Comparison of ENCODE assay signal across 29 cellular contexts in the genomic region with DNA sequence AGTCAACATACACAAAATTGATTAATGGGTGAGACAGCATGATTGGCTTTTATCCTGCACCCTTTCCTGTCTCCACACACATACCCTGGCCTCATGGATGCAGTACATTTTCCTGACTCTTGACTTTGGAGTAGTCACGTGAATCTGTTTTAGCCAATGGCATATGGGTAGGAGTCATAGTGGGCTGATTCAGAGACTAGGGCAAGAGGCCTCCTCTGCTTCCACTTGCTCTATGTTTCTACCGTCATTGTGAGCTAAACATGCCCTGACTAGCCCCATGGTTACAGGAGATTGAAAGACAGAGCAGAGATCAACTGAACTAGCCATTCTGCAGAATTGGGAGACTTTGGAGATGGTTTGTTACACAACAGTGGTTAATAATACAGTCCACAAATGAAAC.
DNase-seq lines count a peak whose midpoint lies in the region; ATAC-seq, FAIRE-seq and TF ChIP-seq lines count a peak whose summit lies in the region.
"Had no signal": no experiment of that assay in that cellular context is flagged by ENCODE, and none has a peak within 500 bp of the region (broad histone marks: within the 10 kb centered on the region; RNA-seq: fewer than 3 reads in every experiment).

No MANE protein-coding gene starts in this region.

- POLR2A ChIA-PET in WTC11 (lab: Charles Lee): no interaction called here

- ATAC-seq in WTC11 (no peak), GM18870 (IDR thresholded peaks at IDR 0.05; ENCODE audit: unreplicated experiment) (no peak)
- ATAC-seq: left colon, mucosa of descending colon, natural killer cell, T-helper 17 cell, upper lobe of right lung had no signal

- H3K4me1 Mint-ChIP-seq in WTC11: peaks cover 4% of the 10 kb centered on the region
- H3K4me1 Mint-ChIP-seq in activated T-cell treated with anti-CD3 and anti-CD28 coated beads, Interleukin-2, amount 50 U/mL, for 24 hours (ENCODE audit: low read depth): no peaks in the 10 kb centered on the region
- H3K4me1 Mint-ChIP-seq: natural killer cell, T-helper 17 cell had no signal

- intact Hi-C loops in cardiac septum (cut with DNase I): no loop called here

- no peak for TF ChIP-seq CTCF in WTC11 (IDR thresholded peaks at IDR 0.05)
- TF ChIP-seq CTCF in fibroblast of mammary gland (conservative IDR thresholded peaks at IDR 0.05; ENCODE audit: control insufficient read depth, insufficient read depth, low read depth, low read length): no peak

- H3K27me3 Mint-ChIP-seq in WTC11 (ENCODE audit: low read depth): peaks cover 2% of the 10 kb centered on the region; the same call in 1 of the 2 replicates
- no peaks in the 10 kb centered on the region for H3K27me3 Mint-ChIP-seq in activated T-cell treated with anti-CD3 and anti-CD28 coated beads, Interleukin-2, amount 50 U/mL, for 24 hours
- H3K27me3 Mint-ChIP-seq: activated CD4-positive, alpha-beta memory T cell treated with anti-CD3 and anti-CD28 coated beads for 36 hours; T-helper 17 cell had no signal

- H3K4me3 Mint-ChIP-seq in WTC11: no peak overlapping the region
- no peak overlapping the region for H3K4me3 Mint-ChIP-seq in activated T-cell treated with anti-CD3 and anti-CD28 coated beads, Interleukin-2, amount 50 U/mL, for 24 hours
- H3K4me3 Mint-ChIP-seq: activated CD4-positive, alpha-beta memory T cell treated with anti-CD3 and anti-CD28 coated beads for 36 hours; activated T-helper 1 cell treated with anti-CD3 and anti-CD28 coated beads, Interleukin-12 subunit alpha, Interleukin-12 subunit beta, Interleukin-2, Interleukin-4 antibody, amounts not matched to agents 30 ng/mL and 10 ng/mL and 1 ng/mL, durations not matched to agents 14 hours and 24 hours and 36 hours; natural killer cell; T-helper 17 cell had no signal

- CTCF ChIA-PET in WTC11 (lab: Charles Lee): no interaction called here

- peak overlapping the region; percentile 94 for H3K27ac Mint-ChIP-seq in WTC11
- no peak overlapping the region for H3K27ac Mint-ChIP-seq in activated T-cell treated with anti-CD3 and anti-CD28 coated beads, Interleukin-2, amount 50 U/mL, for 24 hours
- H3K27ac Mint-ChIP-seq: activated CD4-positive, alpha-beta memory T cell treated with anti-CD3 and anti-CD28 coated beads for 36 hours; activated T-helper 1 cell treated with anti-CD3 and anti-CD28 coated beads, Interleukin-12 subunit alpha, Interleukin-12 subunit beta, Interleukin-2, Interleukin-4 antibody, amounts not matched to agents 30 ng/mL and 10 ng/mL and 1 ng/mL, durations not matched to agents 14 hours and 24 hours and 36 hours; natural killer cell; T-helper 17 cell had no signal

- H3K36me3 Mint-ChIP-seq in WTC11: 0 out of 2 replicates have a peak, but pooled peaks cover 2% of the 10 kb centered on the region
- no peaks in the 10 kb centered on the region for H3K36me3 Mint-ChIP-seq in activated T-cell treated with anti-CD3 and anti-CD28 coated beads, Interleukin-2, amount 50 U/mL, for 24 hours (ENCODE audit: low read depth)
- H3K36me3 Mint-ChIP-seq: activated CD4-positive, alpha-beta memory T cell treated with anti-CD3 and anti-CD28 coated beads for 36 hours; natural killer cell had no signal

- no peak for FAIRE-seq in GM19239 (lab: Jason Lieb, UNC)
- FAIRE-seq: A204.1 had no signal

- H3K4me3 ChIP-seq in fibroblast of mammary gland (ENCODE audit: control insufficient read depth, low read depth, low read length): no peak overlapping the region
- H3K4me3 ChIP-seq: mucosa of descending colon, suprapubic skin, upper lobe of right lung had no signal

- DNase-seq in NCI-H748 (lab: John Stamatoyannopoulos, UW; ENCODE audit: unreplicated experiment) (peak; percentile 12), NCI-H748 treated with DMSO at 0.1 percent for 48 hours (lab: John Stamatoyannopoulos, UW) (no peak), WTC11 (ENCODE audit: low spot score) (no peak), fibroblast of mammary gland (ENCODE audit: low read depth) (peak; percentile 38), cardiac septum (ENCODE audit: low spot score) (no peak), GM19239 (ENCODE audit: insufficient read length, low spot score) (no peak)
- no peak for DNase-seq in activated T-cell treated with anti-CD3 and anti-CD28 coated beads, Interleukin-2, amount 50 U/mL, for 24 hours
- DNase-seq: activated CD4-positive, alpha-beta memory T cell treated with anti-CD3 and anti-CD28 coated beads for 36 hours; activated CD4-positive, alpha-beta T cell treated with anti-CD3 and anti-CD28 coated beads for 1 hour; activated naive CD4-positive, alpha-beta T cell treated with Interleukin-2 at 50 U/mL for 16 hours; DMS79 treated with DMSO at 0.1 percent for 48 hours; GDM1; hypothalamus; left colon; mucosa of descending colon; natural killer cell; NCI-H1092; NCI-H187 treated with DMSO at 0.1 percent for 48 hours; NCI-H226; OCI-M1; retina; Right ventricle myocardium superior; stimulated activated naive CD4-positive, alpha-beta T cell; T-helper 17 cell; upper lobe of right lung had no signal

- peaks cover 6% of the 10 kb centered on the region for H3K9me3 Mint-ChIP-seq in WTC11
- H3K9me3 Mint-ChIP-seq in activated T-cell treated with anti-CD3 and anti-CD28 coated beads, Interleukin-2, amount 50 U/mL, for 24 hours: no peaks in the 10 kb centered on the region
- H3K9me3 Mint-ChIP-seq: activated CD4-positive, alpha-beta memory T cell treated with anti-CD3 and anti-CD28 coated beads for 36 hours; activated T-helper 1 cell treated with anti-CD3 and anti-CD28 coated beads, Interleukin-12 subunit alpha, Interleukin-12 subunit beta, Interleukin-2, Interleukin-4 antibody, amounts not matched to agents 30 ng/mL and 10 ng/mL and 1 ng/mL, durations not matched to agents 14 hours and 24 hours and 36 hours had no signal

TF ChIP-seq in WTC11, 78 proteins besides CTCF, POLR2A, EP300 and RAD21:
- no peak for TF ChIP-seq TP53 (CRISPR knock-in tag; IDR thresholded peaks at IDR 0.05)
- TF ChIP-seq NFYB (CRISPR knock-in tag; conservative IDR thresholded peaks at IDR 0.05; ENCODE audit: low read depth): no peak
- TF ChIP-seq ZNF121 (CRISPR knock-in tag; IDR thresholded peaks at IDR 0.05): no peak
- TF ChIP-seq, protein P1, sequence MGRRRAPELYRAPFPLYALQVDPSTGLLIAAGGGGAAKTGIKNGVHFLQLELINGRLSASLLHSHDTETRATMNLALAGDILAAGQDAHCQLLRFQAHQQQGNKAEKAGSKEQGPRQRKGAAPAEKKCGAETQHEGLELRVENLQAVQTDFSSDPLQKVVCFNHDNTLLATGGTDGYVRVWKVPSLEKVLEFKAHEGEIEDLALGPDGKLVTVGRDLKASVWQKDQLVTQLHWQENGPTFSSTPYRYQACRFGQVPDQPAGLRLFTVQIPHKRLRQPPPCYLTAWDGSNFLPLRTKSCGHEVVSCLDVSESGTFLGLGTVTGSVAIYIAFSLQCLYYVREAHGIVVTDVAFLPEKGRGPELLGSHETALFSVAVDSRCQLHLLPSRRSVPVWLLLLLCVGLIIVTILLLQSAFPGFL (CRISPR knock-in tag; IDR thresholded peaks at IDR 0.05; ENCODE audit: borderline replicate concordance): no peak
- no peak for TF ChIP-seq ZNF263 (CRISPR knock-in tag; IDR thresholded peaks at IDR 0.05; ENCODE audit: low read depth)
- TF ChIP-seq, protein P2, sequence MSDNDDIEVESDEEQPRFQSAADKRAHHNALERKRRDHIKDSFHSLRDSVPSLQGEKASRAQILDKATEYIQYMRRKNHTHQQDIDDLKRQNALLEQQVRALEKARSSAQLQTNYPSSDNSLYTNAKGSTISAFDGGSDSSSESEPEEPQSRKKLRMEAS (CRISPR knock-in tag; IDR thresholded peaks at IDR 0.05): no peak
- no peak for TF ChIP-seq ZNF423 (CRISPR knock-in tag; IDR thresholded peaks at IDR 0.05)
- TF ChIP-seq, protein P3, sequence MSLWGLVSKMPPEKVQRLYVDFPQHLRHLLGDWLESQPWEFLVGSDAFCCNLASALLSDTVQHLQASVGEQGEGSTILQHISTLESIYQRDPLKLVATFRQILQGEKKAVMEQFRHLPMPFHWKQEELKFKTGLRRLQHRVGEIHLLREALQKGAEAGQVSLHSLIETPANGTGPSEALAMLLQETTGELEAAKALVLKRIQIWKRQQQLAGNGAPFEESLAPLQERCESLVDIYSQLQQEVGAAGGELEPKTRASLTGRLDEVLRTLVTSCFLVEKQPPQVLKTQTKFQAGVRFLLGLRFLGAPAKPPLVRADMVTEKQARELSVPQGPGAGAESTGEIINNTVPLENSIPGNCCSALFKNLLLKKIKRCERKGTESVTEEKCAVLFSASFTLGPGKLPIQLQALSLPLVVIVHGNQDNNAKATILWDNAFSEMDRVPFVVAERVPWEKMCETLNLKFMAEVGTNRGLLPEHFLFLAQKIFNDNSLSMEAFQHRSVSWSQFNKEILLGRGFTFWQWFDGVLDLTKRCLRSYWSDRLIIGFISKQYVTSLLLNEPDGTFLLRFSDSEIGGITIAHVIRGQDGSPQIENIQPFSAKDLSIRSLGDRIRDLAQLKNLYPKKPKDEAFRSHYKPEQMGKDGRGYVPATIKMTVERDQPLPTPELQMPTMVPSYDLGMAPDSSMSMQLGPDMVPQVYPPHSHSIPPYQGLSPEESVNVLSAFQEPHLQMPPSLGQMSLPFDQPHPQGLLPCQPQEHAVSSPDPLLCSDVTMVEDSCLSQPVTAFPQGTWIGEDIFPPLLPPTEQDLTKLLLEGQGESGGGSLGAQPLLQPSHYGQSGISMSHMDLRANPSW (CRISPR knock-in tag; conservative IDR thresholded peaks at IDR 0.05; ENCODE audit: low read depth): no peak
- TF ChIP-seq ZNF416 (CRISPR knock-in tag; IDR thresholded peaks at IDR 0.05): no peak

Comparison
In these comparisons a context has a peak if more than half of its experiments do, and no peak if none do; other contexts are left out.
1. DNase-seq: peak in NCI-H748 (single experiment) and fibroblast of mammary gland (single experiment); none in NCI-H748 treated with DMSO at 0.1 percent for 48 hours (single experiment), WTC11 (single experiment), cardiac septum (single experiment), activated T-cell treated with anti-CD3 and anti-CD28 coated beads, Interleukin-2, amount 50 U/mL, for 24 hours (single experiment) and GM19239 (single experiment).